1 cellular context compared by ENCODE assay signal in genomic region chr11:5712507-5712906, GRCh38.
TF ChIP-seq lines count a peak whose summit lies in the region.

No MANE protein-coding gene starts in this region.

TF ChIP-seq in HCT116, 20 proteins besides CTCF, POLR2A, EP300 and RAD21 (continued from another document):
- TF ChIP-seq REST (IDR thresholded peaks at IDR 0.05; ENCODE audit: low read depth): no peak
- no peak for TF ChIP-seq SRF (IDR thresholded peaks at IDR 0.05; ENCODE audit: low read depth)
- TF ChIP-seq YY1 (IDR thresholded peaks at IDR 0.05; ENCODE audit: extremely low read depth, insufficient replicate concordance, low read depth, low read length): no peak
- no peak for TF ChIP-seq CEBPB (IDR thresholded peaks at IDR 0.05; ENCODE audit: low read depth)
TF ChIP-seq in HCT116: peak in this region for 0.
